8 cellular contexts compared by ENCODE assay signal in genomic region chrX:102768984-102769761, GRCh38. TPM values are rescaled to one million over a fixed set of nuclear protein-coding genes. Genes with fewer than 3 reads are reported as not detected.
DNase-seq lines count a peak whose midpoint lies in the region; ATAC-seq and TF ChIP-seq lines count a peak whose summit lies in the region.

No MANE protein-coding gene starts in this region.

- peaks cover 12% of the 10 kb centered on the region for H3K4me1 Mint-ChIP-seq in chondrocyte (ENCODE audit: low read depth)

- peak overlapping the region; percentile 88 for H3K4me3 Mint-ChIP-seq in chondrocyte (ENCODE audit: unreplicated experiment)

- TF ChIP-seq CTCF in AG09319 (IDR thresholded peaks at IDR 0.05; ENCODE audit: low read depth, low read length) (no peak), chondrocyte (IDR thresholded peaks at IDR 0.05) (no peak)

- peaks cover 8% of the 10 kb centered on the region for H3K9me3 Mint-ChIP-seq in chondrocyte (ENCODE audit: low read depth)

- peak; percentile 93 for ATAC-seq in GM18909 (IDR thresholded peaks at IDR 0.05; ENCODE audit: poor library complexity, unreplicated experiment)
- ATAC-seq in HG03159 (IDR thresholded peaks at IDR 0.05; ENCODE audit: unreplicated experiment), result peak; percentile 94

- no peaks in the 10 kb centered on the region for H3K27me3 Mint-ChIP-seq in chondrocyte (ENCODE audit: low read depth)

- no peaks in the 10 kb centered on the region for H3K36me3 Mint-ChIP-seq in chondrocyte (ENCODE audit: low read depth)

- H3K27ac Mint-ChIP-seq in chondrocyte (ENCODE audit: unreplicated experiment), result peak overlapping the region; percentile 99

- peak; percentile 59 for DNase-seq in AG09319 (ENCODE audit: extremely low read depth, low read depth)
- peak; percentile 98 for DNase-seq in NCI-H2227 (lab: John Stamatoyannopoulos, UW; ENCODE audit: unreplicated experiment)
- peak; percentile 64 for DNase-seq in activated CD4-positive, CD25-positive, alpha-beta regulatory T cell treated with anti-CD3 and anti-CD28 coated beads, Interleukin-2, amount 50 U/mL, for 16 hours (ENCODE audit: low read depth, low spot score)
- DNase-seq in chondrocyte (ENCODE audit: low spot score), result no peak
- DNase-seq in kidney glomerular epithelial cell (lab: John Stamatoyannopoulos, UW), result peak; percentile 40
- DNase-seq in stimulated activated CD4-positive, alpha-beta T cell treated with anti-CD3 and anti-CD28 coated beads, Interleukin-1b, Interleukin-23, amount 100 ng/mL, for 1 hour (ENCODE audit: low read depth in 2 of 2), result peak; percentile 41 to 56

RNA-seq across cellular contexts. Expression of gene GPRASP3, which starts 48.6 kb away (rescaled TPM):
- 2.5 to 3.8 TPM (median 3.2 TPM) in 3 replicates for total RNA-seq in chondrocyte

RNA-seq across cellular contexts. Expression of gene GPRASP2, which starts 56.9 kb away (rescaled TPM):
- 10.7 to 11.5 TPM (median 11.0 TPM) in 3 replicates for total RNA-seq in chondrocyte
